8 cellular contexts compared by ENCODE assay signal in the genomic region with DNA sequence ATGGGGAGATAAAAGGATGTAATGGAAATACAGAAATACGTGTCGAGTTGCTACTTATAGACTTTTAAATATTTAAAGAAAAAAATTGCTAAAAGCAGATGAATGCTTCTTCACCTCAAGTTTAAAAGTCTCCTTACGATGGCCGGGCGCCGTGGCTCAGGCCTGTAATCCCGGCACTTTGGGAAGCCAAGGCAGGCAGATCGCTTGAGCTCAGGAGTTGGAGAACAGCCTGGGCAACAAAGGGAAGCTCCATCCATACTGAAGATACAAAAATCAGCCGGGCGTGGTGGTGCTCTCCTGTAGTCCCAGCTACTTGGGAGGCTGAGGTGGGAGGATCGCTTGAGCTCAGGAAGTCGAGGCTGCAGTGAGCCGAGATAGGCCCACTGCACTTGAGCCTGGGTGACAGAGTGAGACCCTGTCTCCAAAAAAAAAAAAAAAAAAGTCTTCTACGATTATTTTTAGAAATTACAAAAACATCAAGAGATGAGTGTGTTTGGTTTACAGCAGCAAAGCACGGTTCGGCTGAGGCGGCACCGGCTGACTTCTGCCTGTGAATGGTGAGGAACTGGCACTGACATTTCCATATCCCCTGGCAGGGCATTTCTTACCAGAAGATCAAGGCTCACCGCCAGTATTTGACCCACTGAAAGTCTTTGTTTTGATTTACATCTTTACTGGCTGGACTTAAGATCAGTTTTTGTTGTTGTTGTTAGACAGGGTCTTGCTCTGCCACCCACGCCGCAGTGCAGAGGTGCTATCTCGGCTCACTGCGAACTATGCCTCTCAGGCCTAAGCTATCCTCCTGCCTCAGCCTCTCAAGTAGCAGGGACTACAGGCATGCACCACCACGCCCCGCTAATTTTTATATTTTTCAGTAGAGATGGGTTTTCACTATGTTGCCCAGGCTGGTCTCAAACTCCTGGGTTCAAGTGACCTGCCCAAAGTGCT. TPM values are rescaled to one million over a fixed set of nuclear protein-coding genes. Genes with fewer than 3 reads are reported as not detected.
DNase-seq lines count a peak whose midpoint lies in the region; ATAC-seq, FAIRE-seq and TF ChIP-seq lines count a peak whose summit lies in the region.

No MANE protein-coding gene starts in this region.

- no peaks in the 10 kb centered on the region for H3K9me1 ChIP-seq in keratinocyte (ENCODE audit: control insufficient read depth, extremely low read depth, insufficient read depth, low read length)

- H3K27me3 ChIP-seq in keratinocyte (ENCODE audit: control insufficient read depth, extremely low read depth, insufficient read depth, low read length): peaks cover 12% of the 10 kb centered on the region
- peaks cover 5% of the 10 kb centered on the region for H3K27me3 ChIP-seq in thoracic aorta (replicated peaks; ENCODE audit: insufficient read depth)

- dilution Hi-C loops in keratinocyte (cut with MboI; ENCODE audit: extremely low pct_ligation_motif_present, low sequenced_read_pairs): no loop called here

- H3K36me3 Mint-ChIP-seq in activated T-cell treated with anti-CD3 and anti-CD28 coated beads, Interleukin-2, amount 50 U/mL, for 72 hours (ENCODE audit: insufficient read depth in 2 of 2): peaks cover under 1 to 4% of the 10 kb centered on the region in 2 donors
- peaks cover 3% of the 10 kb centered on the region for H3K36me3 Mint-ChIP-seq in activated T-helper 17 cell treated with anti-CD3 and anti-CD28 coated beads, Interleukin-2, amount 50 U/mL, for 72 hours (ENCODE audit: low read depth)

- peak overlapping the region; percentile 56 for H3K4me2 ChIP-seq in keratinocyte (ENCODE audit: control insufficient read depth, extremely low read depth, insufficient read depth, low read depth, low read length)

- H3K36me3 ChIP-seq in keratinocyte (ENCODE audit: control insufficient read depth in 2 of 2, extremely low read depth in 1 of 2, insufficient read depth in 2 of 2, low read length in 2 of 2): no peaks in the 10 kb centered on the region
- no peaks in the 10 kb centered on the region for H3K36me3 ChIP-seq in thoracic aorta

- no peak overlapping the region for H3K27ac Mint-ChIP-seq in activated T-cell treated with anti-CD3 and anti-CD28 coated beads, Interleukin-2, amount 50 U/mL, for 72 hours
- H3K27ac Mint-ChIP-seq in activated T-helper 17 cell treated with anti-CD3 and anti-CD28 coated beads, Interleukin-2, amount 50 U/mL, for 72 hours: no peak overlapping the region

- H3K4me1 ChIP-seq in keratinocyte (ENCODE audit: control insufficient read depth, extremely low read depth, insufficient read depth, low read length) (peaks cover 4% of the 10 kb centered on the region), thoracic aorta (ENCODE audit: control insufficient read depth in 1 of 2, low read depth in 2 of 2) (peaks cover 19 to 38% of the 10 kb centered on the region in 2 donors)

- peaks cover 19% of the 10 kb centered on the region for H3K4me1 Mint-ChIP-seq in activated T-cell treated with anti-CD3 and anti-CD28 coated beads, Interleukin-2, amount 50 U/mL, for 72 hours (ENCODE audit: low read depth)
- peaks cover 6% of the 10 kb centered on the region for H3K4me1 Mint-ChIP-seq in activated T-helper 17 cell treated with anti-CD3 and anti-CD28 coated beads, Interleukin-2, amount 50 U/mL, for 72 hours

- H3K9me3 ChIP-seq in keratinocyte (ENCODE audit: control insufficient read depth, low read depth, low read length): no peaks in the 10 kb centered on the region
- H3K9me3 ChIP-seq in thoracic aorta: no peaks in the 10 kb centered on the region

- peak overlapping the region in 2 of 3 experiments; percentile 43 to 53 for H3K4me3 ChIP-seq in keratinocyte (ENCODE audit: control insufficient read depth in 2 of 3, extremely low read depth in 1 of 3, insufficient read depth in 2 of 3, low read depth in 1 of 3, low read length in 3 of 3)
- peak overlapping the region; percentile 78 for H3K4me3 ChIP-seq in thoracic aorta

- no peak for ATAC-seq in activated T-cell treated with anti-CD3 and anti-CD28 coated beads, Interleukin-2, amount 50 U/mL, for 72 hours (replicated peaks in 1 of 2)
- ATAC-seq in activated T-helper 17 cell treated with anti-CD3 and anti-CD28 coated beads, Interleukin-2, amount 50 U/mL, for 72 hours (replicated peaks): no peak
- ATAC-seq in thoracic aorta (ENCODE audit: insufficient number of reproducible peaks, low FRiP score, low read depth) (no peak), HG03432 (IDR thresholded peaks at IDR 0.05; ENCODE audit: unreplicated experiment) (no peak)

- H3K27ac ChIP-seq in keratinocyte (ENCODE audit: control insufficient read depth, insufficient read depth, low read length) (no peak overlapping the region), thoracic aorta (peak overlapping the region; percentile 11 to 58)

- DNase-seq in activated T-cell treated with anti-CD3 and anti-CD28 coated beads, Interleukin-2, amount 50 U/mL, for 72 hours: no peak
- DNase-seq in activated T-cell treated with anti-CD3 and anti-CD28 coated beads, Interleukin-2, amount 50 U/mL, for 1 hour: no peak
- DNase-seq in keratinocyte (ENCODE audit: low read depth, low spot score): no peak
- no peak for DNase-seq in thoracic aorta (ENCODE audit: low spot score)
- no peak for DNase-seq in cerebellar nuclear complex (lab: John Stamatoyannopoulos, UW)
- no peak for DNase-seq in NCI-H1930 (lab: John Stamatoyannopoulos, UW)

- H3K79me2 ChIP-seq in keratinocyte (ENCODE audit: control insufficient read depth, insufficient read depth, low read length): peaks cover 6% of the 10 kb centered on the region

- no peak overlapping the region for H3K9ac ChIP-seq in keratinocyte (ENCODE audit: control insufficient read depth, extremely low read depth, insufficient read depth, low read length)

- H4K20me1 ChIP-seq in keratinocyte (ENCODE audit: control insufficient read depth, extremely low read depth, insufficient read depth, low read length): no peaks in the 10 kb centered on the region

- H3K4me3 Mint-ChIP-seq in activated T-cell treated with anti-CD3 and anti-CD28 coated beads, Interleukin-2, amount 50 U/mL, for 72 hours: peak overlapping the region; percentile 79 to 82
- peak overlapping the region; percentile 50 for H3K4me3 Mint-ChIP-seq in activated T-helper 17 cell treated with anti-CD3 and anti-CD28 coated beads, Interleukin-2, amount 50 U/mL, for 72 hours

- peak overlapping the region; percentile 60 for H2AFZ ChIP-seq in keratinocyte (ENCODE audit: control insufficient read depth, low read length)

- peaks cover 10% of the 10 kb centered on the region for H3K27me3 Mint-ChIP-seq in activated T-cell treated with anti-CD3 and anti-CD28 coated beads, Interleukin-2, amount 50 U/mL, for 72 hours (ENCODE audit: low read depth)
- H3K27me3 Mint-ChIP-seq in activated T-helper 17 cell treated with anti-CD3 and anti-CD28 coated beads, Interleukin-2, amount 50 U/mL, for 72 hours: peaks cover 12% of the 10 kb centered on the region

- TF ChIP-seq CTCF in keratinocyte (optimal IDR thresholded peaks at IDR 0.05 in 1 of 3, IDR thresholded peaks at IDR 0.05 in 1 of 3, conservative IDR thresholded peaks at IDR 0.05 in 1 of 3; ENCODE audit: extremely low read depth in 1 of 3, insufficient read depth in 2 of 3, low read length in 3 of 3) (no peak), thoracic aorta (IDR thresholded peaks at IDR 0.05) (no peak)

- FAIRE-seq in keratinocyte (lab: Jason Lieb, UNC): no peak

- H3K9me3 Mint-ChIP-seq in activated T-cell treated with anti-CD3 and anti-CD28 coated beads, Interleukin-2, amount 50 U/mL, for 72 hours: no peaks in the 10 kb centered on the region
- H3K9me3 Mint-ChIP-seq in activated T-helper 17 cell treated with anti-CD3 and anti-CD28 coated beads, Interleukin-2, amount 50 U/mL, for 72 hours: no peaks in the 10 kb centered on the region

RNA-seq across cellular contexts. Expression of gene MTA1, which starts 3.9 kb away (rescaled TPM):
- total RNA-seq in activated T-cell treated with anti-CD3 and anti-CD28 coated beads, Interleukin-2, amount 50 U/mL, for 72 hours: 100 to 1,000 TPM; 125 to 140 TPM
- total RNA-seq in activated T-helper 17 cell treated with anti-CD3 and anti-CD28 coated beads, Interleukin-2, amount 50 U/mL, for 72 hours: 100 to 1,000 TPM in 1 of 2 donors, 10 to 100 TPM in 1; 99.4 to 144 TPM
- polyA plus RNA-seq in keratinocyte: 33.6 to 50.0 TPM (median 49.2 TPM) in 3 replicates
- 12.2 TPM for polyA plus RNA-seq in keratinocyte (2011; ENCODE audit: low read depth)
- polyA plus RNA-seq in keratinocyte (2011; cell fraction: cytosol; rRNA removed): 23.2 and 41.5 TPM in 2 replicates
- 122 and 149 TPM in 2 replicates for polyA plus RNA-seq in keratinocyte (2011; cell fraction: nucleus; rRNA removed)
- 29.4 and 50.2 TPM in 2 replicates for polyA plus RNA-seq in keratinocyte (2012; ENCODE audit: low replicate concordance)
- 27.7 to 79.2 TPM (median 35.9 TPM) in 3 replicates for polyA minus RNA-seq in keratinocyte
- polyA minus RNA-seq in keratinocyte (2011; cell fraction: cytosol; rRNA and poly(A)+ RNA removed): 90.4 TPM
- polyA minus RNA-seq in keratinocyte (2011; cell fraction: nucleus; rRNA and poly(A)+ RNA removed): 59.6 and 63.2 TPM in 2 replicates
- total RNA-seq in thoracic aorta: 10 to 100 TPM; 77.2 to 84.1 TPM

RNA-seq across cellular contexts. Expression of gene TEX22, which starts 17.4 kb away (rescaled TPM):
- total RNA-seq in activated T-cell treated with anti-CD3 and anti-CD28 coated beads, Interleukin-2, amount 50 U/mL, for 72 hours: 1 to 10 TPM; 1.8 to 3.3 TPM
- 1 to 10 TPM in 1 of 2 donors, under 1 TPM in 1; 0.95 to 3.7 TPM for total RNA-seq in activated T-helper 17 cell treated with anti-CD3 and anti-CD28 coated beads, Interleukin-2, amount 50 U/mL, for 72 hours
- polyA plus RNA-seq in keratinocyte: 0.03 to 0.09 TPM in 2 of 3 replicates, not detected in the other
- polyA plus RNA-seq in keratinocyte (2011; ENCODE audit: low read depth): not detected
- polyA plus RNA-seq in keratinocyte (2011; cell fraction: cytosol; rRNA removed): 0.05 TPM in 1 of 2 replicates, not detected in the other
- polyA plus RNA-seq in keratinocyte (2011; cell fraction: nucleus; rRNA removed): 0.05 and 0.29 TPM in 2 replicates
- polyA plus RNA-seq in keratinocyte (2012; ENCODE audit: low replicate concordance): 0.10 and 0.23 TPM in 2 replicates
- polyA minus RNA-seq in keratinocyte: not detected in 3 replicates
- not detected for polyA minus RNA-seq in keratinocyte (2011; cell fraction: cytosol; rRNA and poly(A)+ RNA removed)
- polyA minus RNA-seq in keratinocyte (2011; cell fraction: nucleus; rRNA and poly(A)+ RNA removed): 0.21 TPM in 1 of 2 replicates, not detected in the other
- not detected for total RNA-seq in thoracic aorta

RNA-seq across cellular contexts. Expression of gene CRIP2, which starts 58.9 kb away (rescaled TPM):
- total RNA-seq in activated T-cell treated with anti-CD3 and anti-CD28 coated beads, Interleukin-2, amount 50 U/mL, for 72 hours: 1 to 10 TPM; 1.1 to 1.3 TPM
- total RNA-seq in activated T-helper 17 cell treated with anti-CD3 and anti-CD28 coated beads, Interleukin-2, amount 50 U/mL, for 72 hours: 1 to 10 TPM in 1 of 2 donors, under 1 TPM in 1; 0.97 to 2.2 TPM
- 4.8 to 12.7 TPM (median 5.7 TPM) in 3 replicates for polyA plus RNA-seq in keratinocyte
- 0.61 TPM for polyA plus RNA-seq in keratinocyte (2011; ENCODE audit: low read depth)
- polyA plus RNA-seq in keratinocyte (2011; cell fraction: cytosol; rRNA removed): 3.7 and 13.9 TPM in 2 replicates
- polyA plus RNA-seq in keratinocyte (2011; cell fraction: nucleus; rRNA removed): 5.7 and 7.8 TPM in 2 replicates
- 6.0 and 8.3 TPM in 2 replicates for polyA plus RNA-seq in keratinocyte (2012; ENCODE audit: low replicate concordance)
- 1.2 to 5.3 TPM (median 3.8 TPM) in 3 replicates for polyA minus RNA-seq in keratinocyte
- polyA minus RNA-seq in keratinocyte (2011; cell fraction: cytosol; rRNA and poly(A)+ RNA removed): 18.0 TPM
- 1.6 and 3.7 TPM in 2 replicates for polyA minus RNA-seq in keratinocyte (2011; cell fraction: nucleus; rRNA and poly(A)+ RNA removed)
- 100 to 1,000 TPM; 307 to 748 TPM for total RNA-seq in thoracic aorta

Comparison
In these comparisons a context has a peak if more than half of its experiments do, and no peak if none do; other contexts are left out.
1. RNA of gene CRIP2, which starts 58.9 kb away (total RNA-seq): 307 to 748 TPM in thoracic aorta; 0.97 to 2.2 TPM in activated T-helper 17 cell treated with anti-CD3 and anti-CD28 coated beads, Interleukin-2, amount 50 U/mL, for 72 hours and 1.1 to 1.3 TPM in activated T-cell treated with anti-CD3 and anti-CD28 coated beads, Interleukin-2, amount 50 U/mL, for 72 hours; every median in the first group is over 10 times any median in the second.